Comparison of ENCODE assay signal across 28 cellular contexts in genomic region chr10:83248232-83248631, GRCh38.
"Had no signal": no experiment of that assay in that cellular context is flagged by ENCODE, and none has a peak within 500 bp of the region (broad histone marks: within the 10 kb centered on the region; RNA-seq: fewer than 3 reads in every experiment).

No MANE protein-coding gene starts in this region.

- ATAC-seq: activated CD8-positive, alpha-beta T cell treated with anti-CD3 and anti-CD28 coated beads for 36 hours; activated T-cell treated with anti-CD3 and anti-CD28 coated beads, Interleukin-2, amount 50 U/mL, for 4 hours; activated T-helper 17 cell treated with anti-CD3 and anti-CD28 coated beads, Interleukin-2, amount 50 U/mL, for 72 hours; gastrocnemius medialis; heart left ventricle; WTC11 had no signal

- H3K9me3 ChIP-seq: colonic mucosa, gastrocnemius medialis had no signal

- H3K4me1 ChIP-seq: adrenal gland, ascending aorta, breast epithelium, colonic mucosa, esophagus squamous epithelium, gastrocnemius medialis, heart left ventricle had no signal

- H3K27ac ChIP-seq: adrenal gland, ascending aorta, breast epithelium, cardiac muscle cell, colonic mucosa, epithelial cell of prostate, esophagus squamous epithelium, gastrocnemius medialis, heart left ventricle had no signal

- DNase-seq: activated CD4-positive, alpha-beta T cell treated with anti-CD3 and anti-CD28 coated beads for 1 hour; activated CD4-positive, alpha-beta T cell treated with anti-CD3 and anti-CD28 coated beads for 48 hours; activated CD4-positive, alpha-beta T cell treated with anti-CD3 and anti-CD28 coated beads, Interleukin-2, amount 50 U/mL, for 1 hour; activated CD4-positive, alpha-beta T cell treated with anti-CD3 and anti-CD28 coated beads, Interleukin-2, amount 50 U/mL, for 48 hours; activated CD8-positive, alpha-beta memory T cell treated with anti-CD3 and anti-CD28 coated beads for 24 hours; activated CD8-positive, alpha-beta T cell treated with anti-CD3 and anti-CD28 coated beads for 36 hours; activated effector memory CD4-positive, alpha-beta T cell treated with Interleukin-2 at 50 U/mL for 16 hours; activated gamma-delta T cell treated with Interleukin-2 at 50 U/mL for 16 hours; activated naive CD4-positive, alpha-beta T cell treated with anti-CD3 and anti-CD28 coated beads, Interleukin-2, amount 50 U/mL, for 16 hours; activated naive CD4-positive, alpha-beta T cell treated with Interleukin-2 at 50 U/mL for 16 hours; activated T-cell treated with anti-CD3 and anti-CD28 coated beads, Interleukin-2, amount 50 U/mL, for 4 hours; adrenal gland; central memory CD4-positive, alpha-beta T cell; cerebellar nuclear complex; colonic mucosa; effector CD8-positive, alpha-beta T cell; esophagus squamous epithelium; foreskin fibroblast; gastrocnemius medialis; glutamatergic neuron; heart left ventricle; T-helper 2 cell had no signal

- H3K4me3 ChIP-seq: adrenal gland, ascending aorta, breast epithelium, cardiac muscle cell, colonic mucosa, esophagus squamous epithelium, gastrocnemius medialis, heart left ventricle had no signal

- H3K36me3 ChIP-seq: adrenal gland, ascending aorta, breast epithelium, cardiac muscle cell, colonic mucosa, esophagus squamous epithelium, gastrocnemius medialis, heart left ventricle had no signal

- H3K27me3 ChIP-seq: adrenal gland, ascending aorta, breast epithelium, cardiac muscle cell, colonic mucosa, esophagus squamous epithelium, gastrocnemius medialis, heart left ventricle had no signal
